ENCODE assay signal across 1 cellular context in the genomic region with DNA sequence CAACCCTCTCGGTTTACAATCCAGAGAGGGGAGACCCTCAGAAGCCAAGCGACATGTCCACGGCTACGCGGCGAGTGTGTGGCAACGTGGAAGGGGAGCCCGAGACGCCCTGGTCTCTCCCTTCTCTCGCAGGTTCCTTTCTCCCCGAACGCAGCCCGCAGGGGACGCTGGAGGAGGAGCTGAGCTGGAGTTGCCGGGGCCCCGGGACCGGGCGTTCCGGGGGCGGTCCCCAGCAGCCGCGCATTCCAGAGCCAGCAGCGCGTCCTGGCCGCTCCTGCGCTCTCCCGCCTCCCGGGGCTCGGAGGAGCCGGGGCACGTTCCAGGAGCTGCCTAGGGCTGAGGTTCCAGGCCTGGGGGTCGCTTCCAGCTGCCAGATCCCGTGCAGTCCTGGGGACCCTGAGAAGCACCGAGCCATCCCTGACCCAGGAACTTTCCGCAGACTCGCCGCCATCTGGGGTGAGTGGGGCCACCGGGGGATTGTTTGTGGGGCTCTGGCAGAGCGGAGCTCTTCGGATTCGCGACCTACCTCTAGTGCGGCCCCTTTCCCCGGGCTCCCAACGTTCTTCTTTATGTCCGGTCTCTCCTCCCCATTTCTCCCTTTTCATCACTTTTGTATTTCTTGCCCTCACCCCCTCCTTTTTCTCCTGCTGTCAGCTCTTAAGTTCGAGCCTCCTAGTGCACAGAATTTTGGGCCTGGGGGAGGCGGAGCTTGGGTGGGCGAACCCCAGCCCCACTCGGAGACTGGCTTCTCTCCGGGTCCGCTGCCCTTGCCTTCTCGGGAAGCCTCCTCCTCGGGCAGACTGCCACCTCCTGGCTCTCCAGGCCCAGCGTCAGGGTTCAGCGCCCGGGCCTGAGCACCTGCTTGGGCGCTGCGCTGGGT.
TF ChIP-seq lines count a peak whose summit lies in the region.

A gene with protein sequence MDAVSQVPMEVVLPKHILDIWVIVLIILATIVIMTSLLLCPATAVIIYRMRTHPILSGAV (plus strand): TSS at position 241 of the 880 bp plus-strand sequence. CDS start 16,684 bp downstream, outside the sequence.

TF ChIP-seq in HEK293, 187 proteins besides CTCF, POLR2A, EP300 and RAD21 (continued from another document):
- TF ChIP-seq, protein P1, sequence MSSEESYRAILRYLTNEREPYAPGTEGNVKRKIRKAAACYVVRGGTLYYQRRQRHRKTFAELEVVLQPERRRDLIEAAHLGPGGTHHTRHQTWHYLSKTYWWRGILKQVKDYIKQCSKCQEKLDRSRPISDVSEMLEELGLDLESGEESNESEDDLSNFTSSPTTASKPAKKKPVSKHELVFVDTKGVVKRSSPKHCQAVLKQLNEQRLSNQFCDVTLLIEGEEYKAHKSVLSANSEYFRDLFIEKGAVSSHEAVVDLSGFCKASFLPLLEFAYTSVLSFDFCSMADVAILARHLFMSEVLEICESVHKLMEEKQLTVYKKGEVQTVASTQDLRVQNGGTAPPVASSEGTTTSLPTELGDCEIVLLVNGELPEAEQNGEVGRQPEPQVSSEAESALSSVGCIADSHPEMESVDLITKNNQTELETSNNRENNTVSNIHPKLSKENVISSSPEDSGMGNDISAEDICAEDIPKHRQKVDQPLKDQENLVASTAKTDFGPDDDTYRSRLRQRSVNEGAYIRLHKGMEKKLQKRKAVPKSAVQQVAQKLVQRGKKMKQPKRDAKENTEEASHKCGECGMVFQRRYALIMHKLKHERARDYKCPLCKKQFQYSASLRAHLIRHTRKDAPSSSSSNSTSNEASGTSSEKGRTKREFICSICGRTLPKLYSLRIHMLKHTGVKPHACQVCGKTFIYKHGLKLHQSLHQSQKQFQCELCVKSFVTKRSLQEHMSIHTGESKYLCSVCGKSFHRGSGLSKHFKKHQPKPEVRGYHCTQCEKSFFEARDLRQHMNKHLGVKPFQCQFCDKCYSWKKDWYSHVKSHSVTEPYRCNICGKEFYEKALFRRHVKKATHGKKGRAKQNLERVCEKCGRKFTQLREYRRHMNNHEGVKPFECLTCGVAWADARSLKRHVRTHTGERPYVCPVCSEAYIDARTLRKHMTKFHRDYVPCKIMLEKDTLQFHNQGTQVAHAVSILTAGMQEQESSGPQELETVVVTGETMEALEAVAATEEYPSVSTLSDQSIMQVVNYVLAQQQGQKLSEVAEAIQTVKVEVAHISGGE (tag by site-specific recombination; conservative IDR thresholded peaks at IDR 0.05; ENCODE audit: low read depth), result peak; percentile 41; the same call in 1 of the 2 replicates
- TF ChIP-seq YY1 (tag by site-specific recombination; IDR thresholded peaks at IDR 0.05) (no peak), ZNF121 (tag by site-specific recombination; IDR thresholded peaks at IDR 0.05) (no peak), ZNF521 (tag by site-specific recombination; IDR thresholded peaks at IDR 0.05) (no peak), ZXDB (tag by site-specific recombination; IDR thresholded peaks at IDR 0.05) (peak; percentile 74; the same call in 1 of the 2 replicates)
- TF ChIP-seq, protein P2, sequence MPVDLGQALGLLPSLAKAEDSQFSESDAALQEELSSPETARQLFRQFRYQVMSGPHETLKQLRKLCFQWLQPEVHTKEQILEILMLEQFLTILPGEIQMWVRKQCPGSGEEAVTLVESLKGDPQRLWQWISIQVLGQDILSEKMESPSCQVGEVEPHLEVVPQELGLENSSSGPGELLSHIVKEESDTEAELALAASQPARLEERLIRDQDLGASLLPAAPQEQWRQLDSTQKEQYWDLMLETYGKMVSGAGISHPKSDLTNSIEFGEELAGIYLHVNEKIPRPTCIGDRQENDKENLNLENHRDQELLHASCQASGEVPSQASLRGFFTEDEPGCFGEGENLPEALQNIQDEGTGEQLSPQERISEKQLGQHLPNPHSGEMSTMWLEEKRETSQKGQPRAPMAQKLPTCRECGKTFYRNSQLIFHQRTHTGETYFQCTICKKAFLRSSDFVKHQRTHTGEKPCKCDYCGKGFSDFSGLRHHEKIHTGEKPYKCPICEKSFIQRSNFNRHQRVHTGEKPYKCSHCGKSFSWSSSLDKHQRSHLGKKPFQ (tag by site-specific recombination; IDR thresholded peaks at IDR 0.05), result peak; percentile 7; the same call in 1 of the 2 replicates
- TF ChIP-seq, protein P3, sequence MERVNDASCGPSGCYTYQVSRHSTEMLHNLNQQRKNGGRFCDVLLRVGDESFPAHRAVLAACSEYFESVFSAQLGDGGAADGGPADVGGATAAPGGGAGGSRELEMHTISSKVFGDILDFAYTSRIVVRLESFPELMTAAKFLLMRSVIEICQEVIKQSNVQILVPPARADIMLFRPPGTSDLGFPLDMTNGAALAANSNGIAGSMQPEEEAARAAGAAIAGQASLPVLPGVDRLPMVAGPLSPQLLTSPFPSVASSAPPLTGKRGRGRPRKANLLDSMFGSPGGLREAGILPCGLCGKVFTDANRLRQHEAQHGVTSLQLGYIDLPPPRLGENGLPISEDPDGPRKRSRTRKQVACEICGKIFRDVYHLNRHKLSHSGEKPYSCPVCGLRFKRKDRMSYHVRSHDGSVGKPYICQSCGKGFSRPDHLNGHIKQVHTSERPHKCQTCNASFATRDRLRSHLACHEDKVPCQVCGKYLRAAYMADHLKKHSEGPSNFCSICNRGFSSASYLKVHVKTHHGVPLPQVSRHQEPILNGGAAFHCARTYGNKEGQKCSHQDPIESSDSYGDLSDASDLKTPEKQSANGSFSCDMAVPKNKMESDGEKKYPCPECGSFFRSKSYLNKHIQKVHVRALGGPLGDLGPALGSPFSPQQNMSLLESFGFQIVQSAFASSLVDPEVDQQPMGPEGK (tag by site-specific recombination; IDR thresholded peaks at IDR 0.05), result peak; percentile 86
